ENCODE assay signal across 3 cellular contexts in genomic region chr22:20456722-20457076, GRCh38.
TF ChIP-seq lines count a peak whose summit lies in the region.

No MANE protein-coding gene starts in this region.

TF ChIP-seq in A549, 52 proteins besides CTCF, POLR2A, EP300 and RAD21:
- TF ChIP-seq HOXB13 (CRISPR knock-in tag; IDR thresholded peaks at IDR 0.05; ENCODE audit: low read depth): no peak
- TF ChIP-seq ELK1 (IDR thresholded peaks at IDR 0.05; ENCODE audit: low read depth, low read length): no peak
- no peak for TF ChIP-seq ESRRA (IDR thresholded peaks at IDR 0.05; ENCODE audit: borderline replicate concordance, low read length)
- no peak for TF ChIP-seq SMC3 (IDR thresholded peaks at IDR 0.05)
- no peak for TF ChIP-seq NR3C1 (IDR thresholded peaks at IDR 0.05)
- no peak for TF ChIP-seq CBX8 (IDR thresholded peaks at IDR 0.05)
- no peak for TF ChIP-seq FOXS1 (CRISPR knock-in tag; IDR thresholded peaks at IDR 0.05)
- TF ChIP-seq EHF (CRISPR knock-in tag; IDR thresholded peaks at IDR 0.05): no peak
- no peak for TF ChIP-seq EHMT2 (IDR thresholded peaks at IDR 0.05; ENCODE audit: low read depth)

TF ChIP-seq in IMR-90, 13 proteins besides CTCF, POLR2A, EP300 and RAD21:
- no peak for TF ChIP-seq NFE2L2 (IDR thresholded peaks at IDR 0.05; ENCODE audit: low read depth, low read length)
- TF ChIP-seq BHLHE40 (IDR thresholded peaks at IDR 0.05; ENCODE audit: low read depth, low read length): no peak
- TF ChIP-seq MAFK (IDR thresholded peaks at IDR 0.05; ENCODE audit: low read depth, low read length): no peak
- TF ChIP-seq ELK1 (IDR thresholded peaks at IDR 0.05; ENCODE audit: borderline replicate concordance, low read depth, low read length): no peak
- TF ChIP-seq RFX5 (IDR thresholded peaks at IDR 0.05; ENCODE audit: low read depth, low read length): no peak
- TF ChIP-seq USF2 (IDR thresholded peaks at IDR 0.05; ENCODE audit: low read depth, low read length): no peak

TF ChIP-seq in K562, 482 proteins besides CTCF, POLR2A, EP300 and RAD21:
- TF ChIP-seq NCOA1 (IDR thresholded peaks at IDR 0.05; ENCODE audit: low read depth) (no peak), KHSRP (IDR thresholded peaks at IDR 0.05) (no peak), MTF1 (CRISPR knock-in tag; IDR thresholded peaks at IDR 0.05; ENCODE audit: borderline replicate concordance) (no peak), BRF1 (IDR thresholded peaks at IDR 0.05; ENCODE audit: borderline replicate concordance, extremely low read depth, insufficient read length) (no peak), GATAD2A (IDR thresholded peaks at IDR 0.05) (0 out of 2 replicates have a peak, but pooled peaks have one; percentile 43), ZBTB11 (CRISPR knock-in tag; IDR thresholded peaks at IDR 0.05) (no peak), ZFP91 (CRISPR knock-in tag; IDR thresholded peaks at IDR 0.05) (no peak), PRMT5 (CRISPR knock-in tag; IDR thresholded peaks at IDR 0.05) (peak; percentile 68; the same call in 1 of the 2 replicates), ZNF133 (CRISPR knock-in tag; IDR thresholded peaks at IDR 0.05) (no peak), DNMT1 (IDR thresholded peaks at IDR 0.05) (no peak), U2AF1 (optimal IDR thresholded peaks at IDR 0.05; ENCODE audit: low read depth, low read length) (no peak), MTA3 (IDR thresholded peaks at IDR 0.05; ENCODE audit: borderline replicate concordance) (no peak), ZNF445 (CRISPR knock-in tag; IDR thresholded peaks at IDR 0.05; ENCODE audit: low read depth) (no peak), EP400 (IDR thresholded peaks at IDR 0.05) (no peak), ZNF780A (CRISPR knock-in tag; IDR thresholded peaks at IDR 0.05) (no peak), KAT7 (CRISPR knock-in tag; IDR thresholded peaks at IDR 0.05; ENCODE audit: borderline replicate concordance) (no peak), ELF2 (CRISPR knock-in tag; IDR thresholded peaks at IDR 0.05) (no peak), PTTG1 (tag; IDR thresholded peaks at IDR 0.05; ENCODE audit: low read depth) (no peak), ZNF696 (CRISPR knock-in tag; conservative IDR thresholded peaks at IDR 0.05) (no peak), SMARCA4 (IDR thresholded peaks at IDR 0.05) (no peak), ZNF764 (CRISPR knock-in tag; IDR thresholded peaks at IDR 0.05; ENCODE audit: low read depth) (no peak), PKNOX1 (IDR thresholded peaks at IDR 0.05) (no peak), JUNB (CRISPR knock-in tag; conservative IDR thresholded peaks at IDR 0.05) (no peak), JUN (IDR thresholded peaks at IDR 0.05; ENCODE audit: borderline replicate concordance, low read depth, low read length) (no peak), JUN (CRISPR knock-in tag; IDR thresholded peaks at IDR 0.05; ENCODE audit: borderline replicate concordance) (0 out of 2 replicates have a peak, but pooled peaks have one; percentile 0), RBM15 (IDR thresholded peaks at IDR 0.05; ENCODE audit: insufficient read depth, low read length) (no peak), ZNF511 (CRISPR knock-in tag; IDR thresholded peaks at IDR 0.05) (peak; percentile 1; the same call in 1 of the 2 replicates), ZC3H4 (CRISPR knock-in tag; IDR thresholded peaks at IDR 0.05; ENCODE audit: borderline replicate concordance) (0 out of 2 replicates have a peak, but pooled peaks have one; percentile 47), CBX5 (IDR thresholded peaks at IDR 0.05; ENCODE audit: borderline replicate concordance, low read depth) (no peak), THAP12 (CRISPR knock-in tag; IDR thresholded peaks at IDR 0.05) (peak; percentile 67; the same call in 1 of the 2 replicates), ZNF830 (CRISPR knock-in tag; IDR thresholded peaks at IDR 0.05) (0 out of 2 replicates have a peak, but pooled peaks have one; percentile 6), ZNF583 (CRISPR knock-in tag; IDR thresholded peaks at IDR 0.05) (no peak), ZBTB17 (CRISPR knock-in tag; IDR thresholded peaks at IDR 0.05) (no peak), KLF1 (tag; IDR thresholded peaks at IDR 0.05) (no peak), ZNF263 (CRISPR knock-in tag; IDR thresholded peaks at IDR 0.05; ENCODE audit: borderline replicate concordance) (peak; percentile 51; the same call in 1 of the 2 replicates), SPI1 (IDR thresholded peaks at IDR 0.05; ENCODE audit: borderline replicate concordance, low read depth, low read length) (0 out of 2 replicates have a peak, but pooled peaks have one; percentile 10), ZNF512 (tag; IDR thresholded peaks at IDR 0.05) (no peak), ARID3B (CRISPR knock-in tag; IDR thresholded peaks at IDR 0.05; ENCODE audit: borderline replicate concordance) (no peak)
